28 cellular contexts compared by ENCODE assay signal in the genomic region with DNA sequence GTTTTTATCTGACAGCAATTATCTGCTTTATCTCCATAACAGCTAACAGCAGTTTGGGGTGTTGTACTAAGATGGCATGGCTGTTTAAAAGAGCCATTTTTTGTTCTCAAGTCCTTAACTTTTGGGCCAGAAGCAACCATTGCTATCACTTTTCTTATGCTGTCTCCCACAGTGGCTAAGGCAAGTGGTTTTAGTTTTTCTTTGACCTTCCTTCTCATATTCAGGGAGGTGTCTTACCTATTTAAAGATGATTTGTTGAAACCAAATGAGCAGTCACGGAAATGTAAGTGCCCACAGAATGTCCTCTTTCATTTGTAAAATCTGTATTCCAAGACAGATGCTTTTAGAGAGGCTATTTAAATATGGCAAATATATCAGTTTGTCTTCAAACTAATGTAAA.
"Had no signal": no experiment of that assay in that cellular context is flagged by ENCODE, and none has a peak within 500 bp of the region (broad histone marks: within the 10 kb centered on the region; RNA-seq: fewer than 3 reads in every experiment).

No MANE protein-coding gene starts in this region.

- H3K4me3 Mint-ChIP-seq: activated B cell treated with CpG ODN at 0.5 μM for 24 hours; activated CD8-positive, alpha-beta T cell treated with anti-CD3 and anti-CD28 coated beads for 36 hours; activated naive CD8-positive, alpha-beta T cell; activated T-cell treated with anti-CD3 and anti-CD28 coated beads, Interleukin-2, amount 50 U/mL, for 4 hours; activated T-helper 17 cell treated with anti-CD3 and anti-CD28 coated beads, Interleukin-2, amount 50 U/mL, for 72 hours; central memory CD8-positive, alpha-beta T cell; dendritic cell treated with granulocyte-macrophage colony-stimulating factor and Interleukin-4, amounts not matched to agents 40 ng/mL and 50 ng/mL, for 4 days; endodermal cell; T-helper 2 cell treated with Interferon-gamma antibody and Interleukin-4, amounts not matched to agents 5 μg/mL and 100 μg/mL, for 36 hours had no signal

- H3K27me3 Mint-ChIP-seq: activated CD8-positive, alpha-beta T cell treated with anti-CD3 and anti-CD28 coated beads for 36 hours; activated naive CD8-positive, alpha-beta T cell; dendritic cell treated with granulocyte-macrophage colony-stimulating factor and Interleukin-4, amounts not matched to agents 40 ng/mL and 50 ng/mL, for 4 days had no signal

- H3K4me1 Mint-ChIP-seq: activated B cell treated with CpG ODN at 0.5 μM for 24 hours; activated T-helper 17 cell treated with anti-CD3 and anti-CD28 coated beads, Interleukin-2, amount 50 U/mL, for 72 hours; central memory CD8-positive, alpha-beta T cell had no signal

- H3K27ac ChIP-seq: brain microvascular endothelial cell, coronary artery, WERI-Rb-1 had no signal

- H3K27me3 ChIP-seq: brain microvascular endothelial cell, dorsolateral prefrontal cortex had no signal

- H3K27ac Mint-ChIP-seq: activated B cell treated with CpG ODN at 0.5 μM for 24 hours; activated CD8-positive, alpha-beta T cell treated with anti-CD3 and anti-CD28 coated beads for 36 hours; activated naive CD8-positive, alpha-beta T cell; activated T-helper 17 cell treated with anti-CD3 and anti-CD28 coated beads, Interleukin-2, amount 50 U/mL, for 72 hours; dendritic cell treated with granulocyte-macrophage colony-stimulating factor and Interleukin-4, amounts not matched to agents 40 ng/mL and 50 ng/mL, for 4 days; endodermal cell; T-helper 2 cell treated with Interferon-gamma antibody and Interleukin-4, amounts not matched to agents 5 μg/mL and 100 μg/mL, for 36 hours had no signal

- DNase-seq: activated B cell treated with CpG ODN at 0.5 μM for 24 hours; activated CD4-positive, alpha-beta T cell treated with anti-CD3 and anti-CD28 coated beads for 48 hours; activated CD4-positive, alpha-beta T cell treated with anti-CD3 and anti-CD28 coated beads, Interleukin-2, amount 50 U/mL, for 1 hour; activated CD4-positive, alpha-beta T cell treated with anti-CD3 and anti-CD28 coated beads, Interleukin-2, amount 50 U/mL, for 48 hours; activated CD8-positive, alpha-beta memory T cell treated with anti-CD3 and anti-CD28 coated beads for 24 hours; activated CD8-positive, alpha-beta T cell treated with anti-CD3 and anti-CD28 coated beads for 36 hours; activated effector memory CD4-positive, alpha-beta T cell treated with Interleukin-2 at 50 U/mL for 16 hours; activated gamma-delta T cell treated with Interleukin-2 at 50 U/mL for 16 hours; activated naive CD4-positive, alpha-beta T cell treated with anti-CD3 and anti-CD28 coated beads, Interleukin-2, amount 50 U/mL, for 16 hours; activated naive CD4-positive, alpha-beta T cell treated with Interleukin-2 at 50 U/mL for 16 hours; activated T-cell treated with anti-CD3 and anti-CD28 coated beads, Interleukin-2, amount 50 U/mL, for 4 hours; amniotic stem cell; anterior cingulate cortex; brain microvascular endothelial cell; dorsolateral prefrontal cortex; effector memory CD4-positive, alpha-beta T cell; endodermal cell; head of caudate nucleus; T1000; WERI-Rb-1 had no signal

- H3K36me3 Mint-ChIP-seq: activated naive CD8-positive, alpha-beta T cell had no signal

- ATAC-seq: activated CD4-positive, CD25-positive, alpha-beta regulatory T cell treated with anti-CD3 and anti-CD28 coated beads, Interleukin-2, amount 50 U/mL, for 24 hours; activated CD8-positive, alpha-beta T cell treated with anti-CD3 and anti-CD28 coated beads for 36 hours; activated T-cell treated with anti-CD3 and anti-CD28 coated beads, Interleukin-2, amount 50 U/mL, for 4 hours; activated T-helper 17 cell treated with anti-CD3 and anti-CD28 coated beads, Interleukin-2, amount 50 U/mL, for 72 hours; esophagus mucosa had no signal

- H3K36me3 ChIP-seq: brain microvascular endothelial cell, WERI-Rb-1 had no signal

- H3K9me3 Mint-ChIP-seq: activated B cell treated with CpG ODN at 0.5 μM for 24 hours; activated CD8-positive, alpha-beta T cell treated with anti-CD3 and anti-CD28 coated beads for 36 hours; activated T-cell treated with anti-CD3 and anti-CD28 coated beads, Interleukin-2, amount 50 U/mL, for 4 hours; activated T-helper 17 cell treated with anti-CD3 and anti-CD28 coated beads, Interleukin-2, amount 50 U/mL, for 72 hours; central memory CD8-positive, alpha-beta T cell; dendritic cell treated with granulocyte-macrophage colony-stimulating factor and Interleukin-4, amounts not matched to agents 40 ng/mL and 50 ng/mL, for 4 days; endodermal cell; T-helper 2 cell treated with Interferon-gamma antibody and Interleukin-4, amounts not matched to agents 5 μg/mL and 100 μg/mL, for 36 hours had no signal

- H3K4me3 ChIP-seq: coronary artery, dorsolateral prefrontal cortex had no signal
